Comparison of ENCODE assay signal across 13 cellular contexts in the genomic region with DNA sequence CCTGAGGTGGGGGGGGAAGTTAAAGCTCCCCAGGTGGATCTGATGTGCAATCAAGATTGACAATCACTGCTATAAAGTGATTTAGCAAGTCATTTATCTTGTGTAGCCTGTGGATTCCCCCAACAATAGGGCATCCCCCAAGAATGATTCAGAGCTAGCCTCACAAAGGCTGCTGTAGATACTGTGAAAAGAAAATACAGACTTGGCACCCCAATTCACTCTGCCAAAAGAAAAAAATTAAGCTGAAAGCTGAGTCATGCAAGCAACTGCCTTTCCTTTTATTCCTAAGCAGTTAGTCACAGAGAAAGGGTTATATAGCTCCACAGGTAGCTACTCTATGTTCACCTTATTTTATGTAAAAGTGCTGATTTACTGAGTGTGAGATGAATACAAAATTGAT. TPM values are rescaled to one million over a fixed set of nuclear protein-coding genes. Genes with fewer than 3 reads are reported as not detected.
DNase-seq lines count a peak whose midpoint lies in the region; ATAC-seq, FAIRE-seq and TF ChIP-seq lines count a peak whose summit lies in the region.
"Had no signal": no experiment of that assay in that cellular context is flagged by ENCODE, and none has a peak within 500 bp of the region (broad histone marks: within the 10 kb centered on the region; RNA-seq: fewer than 3 reads in every experiment).

No MANE protein-coding gene starts in this region.

- DNase-seq in right cardiac atrium (no peak), Right ventricle myocardium superior (no peak), RKO (ENCODE audit: low spot score) (peak; percentile 27), fibroblast of lung (ENCODE audit: low read depth in 2 of 2) (peak; percentile 19 to 88), urothelium cell line (ENCODE audit: low spot score) (peak; percentile 18), SIG-M5 treated with dmso at 0.1 percent for 504 hours (lab: John Stamatoyannopoulos, UW; ENCODE audit: unreplicated experiment) (no peak)
- no peak for DNase-seq in activated CD8-positive, alpha-beta memory T cell treated with anti-CD3 and anti-CD28 coated beads, Interleukin-2, amount 10 ng/mL, durations not matched to agents 7 days and 5 days
- DNase-seq: CD4-positive, alpha-beta T cell; lower lobe of right lung; NCI-H524 had no signal

- H3K27me3 ChIP-seq in right cardiac atrium (ENCODE audit: control insufficient read depth, insufficient read depth) (no peaks in the 10 kb centered on the region), fibroblast of lung (ENCODE audit: control insufficient read depth, insufficient read depth, low read length) (no peaks in the 10 kb centered on the region)

- H3K27me3 Mint-ChIP-seq in activated CD8-positive, alpha-beta memory T cell treated with anti-CD3 and anti-CD28 coated beads, Interleukin-2, amount 10 ng/mL, durations not matched to agents 7 days and 5 days = peaks cover 3% of the 10 kb centered on the region
- H3K27me3 Mint-ChIP-seq: activated naive CD4-positive, alpha-beta T cell treated with anti-CD3 and anti-CD28 coated beads, Interleukin-2, amount 50 U/mL, for 24 hours; CD4-positive, alpha-beta T cell had no signal

- H3K27ac ChIP-seq in right cardiac atrium (ENCODE audit: low read length) (no peak overlapping the region), fibroblast of lung (ENCODE audit: insufficient read depth, low read length) (no peak overlapping the region)
- H3K27ac ChIP-seq: lower lobe of right lung had no signal

- no peak overlapping the region for H2AFZ ChIP-seq in fibroblast of lung (ENCODE audit: low read length)

- H3K9ac ChIP-seq in fibroblast of lung (ENCODE audit: insufficient read depth, low read length) = no peak overlapping the region

- H3K4me2 ChIP-seq in fibroblast of lung (ENCODE audit: extremely low read depth, insufficient read depth, low read length) = no peak overlapping the region

- TF ChIP-seq CTCF in fibroblast of lung (conservative IDR thresholded peaks at IDR 0.05 in 1 of 2, IDR thresholded peaks at IDR 0.05 in 1 of 2; ENCODE audit: low read depth in 1 of 2, low read length in 2 of 2) = no peak

- peaks cover 2% of the 10 kb centered on the region for H3K36me3 Mint-ChIP-seq in activated CD8-positive, alpha-beta memory T cell treated with anti-CD3 and anti-CD28 coated beads, Interleukin-2, amount 10 ng/mL, durations not matched to agents 7 days and 5 days

- H3K9me3 ChIP-seq in right cardiac atrium (ENCODE audit: control insufficient read depth, low read length) (no peaks in the 10 kb centered on the region), fibroblast of lung (ENCODE audit: control insufficient read depth, insufficient read depth, low read depth, low read length) (no peaks in the 10 kb centered on the region)
- H3K9me3 ChIP-seq: lower lobe of right lung had no signal

- H3K4me3 ChIP-seq in right cardiac atrium (ENCODE audit: low read length) (no peak overlapping the region), fibroblast of lung (replicated peaks in 1 of 4; ENCODE audit: control extremely low read depth in 1 of 4, insufficient read depth in 1 of 4, low read depth in 3 of 4, low read length in 4 of 4) (no peak overlapping the region)
- H3K4me3 ChIP-seq: lower lobe of right lung had no signal

- no peak overlapping the region for H3K4me3 Mint-ChIP-seq in activated CD8-positive, alpha-beta memory T cell treated with anti-CD3 and anti-CD28 coated beads, Interleukin-2, amount 10 ng/mL, durations not matched to agents 7 days and 5 days
- H3K4me3 Mint-ChIP-seq: activated naive CD4-positive, alpha-beta T cell treated with anti-CD3 and anti-CD28 coated beads, Interleukin-2, amount 50 U/mL, for 24 hours; CD4-positive, alpha-beta T cell had no signal

- H3K36me3 ChIP-seq in fibroblast of lung (ENCODE audit: control insufficient read depth, insufficient read depth, low read length) = no peaks in the 10 kb centered on the region
- H3K36me3 ChIP-seq: lower lobe of right lung had no signal

- H3K79me2 ChIP-seq in fibroblast of lung (ENCODE audit: control insufficient read depth, insufficient read depth, low read length) = no peaks in the 10 kb centered on the region

- H3K9me3 Mint-ChIP-seq in activated CD8-positive, alpha-beta memory T cell treated with anti-CD3 and anti-CD28 coated beads, Interleukin-2, amount 10 ng/mL, durations not matched to agents 7 days and 5 days (ENCODE audit: low read depth) = no peaks in the 10 kb centered on the region
- H3K9me3 Mint-ChIP-seq: activated naive CD4-positive, alpha-beta T cell treated with anti-CD3 and anti-CD28 coated beads, Interleukin-2, amount 50 U/mL, for 24 hours; CD4-positive, alpha-beta T cell had no signal

- CTCF ChIA-PET in activated CD8-positive, alpha-beta memory T cell treated with anti-CD3 and anti-CD28 coated beads, Interleukin-2, amount 10 ng/mL, durations not matched to agents 7 days and 5 days (lab: Charles Lee) = interaction anchor here (1.3 to 1.4 kb wide), 2 partner anchors 13 to 46 kb away, joined by 3 to 4 read pairs; no protein-coding TSS in a partner anchor

- H3K4me1 ChIP-seq in right cardiac atrium (ENCODE audit: control insufficient read depth, insufficient read depth, low read length) = no peaks in the 10 kb centered on the region
- H3K4me1 ChIP-seq in fibroblast of lung (ENCODE audit: control insufficient read depth, extremely low read depth, insufficient read depth, low read length) = no peaks in the 10 kb centered on the region
- H3K4me1 ChIP-seq: lower lobe of right lung had no signal

- ATAC-seq in right cardiac atrium (peak; percentile 12 to 16), Right ventricle myocardium superior (ENCODE audit: poor library complexity) (no peak), GM19035 (IDR thresholded peaks at IDR 0.05; ENCODE audit: unreplicated experiment) (no peak)
- no peak for ATAC-seq in activated CD8-positive, alpha-beta memory T cell treated with anti-CD3 and anti-CD28 coated beads, Interleukin-2, amount 10 ng/mL, durations not matched to agents 7 days and 5 days
- ATAC-seq: lower lobe of right lung had no signal

- H4K20me1 ChIP-seq in fibroblast of lung (ENCODE audit: control insufficient read depth, extremely low read depth, insufficient read depth, low read length) = no peaks in the 10 kb centered on the region

- intact Hi-C loops in right cardiac atrium (cut with DNase I) (no loop called here), Right ventricle myocardium superior (cut with DNase I) (no loop called here)

- H3K27ac Mint-ChIP-seq in activated CD8-positive, alpha-beta memory T cell treated with anti-CD3 and anti-CD28 coated beads, Interleukin-2, amount 10 ng/mL, durations not matched to agents 7 days and 5 days = no peak overlapping the region
- H3K27ac Mint-ChIP-seq: activated naive CD4-positive, alpha-beta T cell treated with anti-CD3 and anti-CD28 coated beads, Interleukin-2, amount 50 U/mL, for 24 hours; CD4-positive, alpha-beta T cell had no signal

- H3K4me1 Mint-ChIP-seq in activated CD8-positive, alpha-beta memory T cell treated with anti-CD3 and anti-CD28 coated beads, Interleukin-2, amount 10 ng/mL, durations not matched to agents 7 days and 5 days = no peaks in the 10 kb centered on the region

- FAIRE-seq in urothelium cell line (lab: Jason Lieb, UNC) = no peak
- FAIRE-seq: endothelial cell of umbilical vein had no signal

RNA-seq across cellular contexts. Expression of gene SLC16A14, which starts 14.6 kb away (rescaled TPM):
- total RNA-seq in right cardiac atrium (1 to 10 TPM; 3.4 to 7.6 (median 6.4) TPM), Right ventricle myocardium superior (3.0 TPM), fibroblast of lung (1.5 and 5.6 TPM in 2 replicates)
- polyA plus RNA-seq in right cardiac atrium (1.6 TPM), fibroblast of lung (1.8 and 1.9 TPM in 2 replicates)
- 1.3 and 1.4 TPM in 2 replicates for polyA plus RNA-seq in fibroblast of lung (2012)
- polyA minus RNA-seq in fibroblast of lung (ENCODE audit: low replicate concordance) = 1.3 and 1.9 TPM in 2 replicates
- under 1 TPM; 0.47 TPM for total RNA-seq in activated CD8-positive, alpha-beta memory T cell treated with anti-CD3 and anti-CD28 coated beads, Interleukin-2, amount 10 ng/mL, durations not matched to agents 7 days and 5 days

Comparison
In these comparisons a context has a peak if more than half of its experiments do, and no peak if none do; other contexts are left out.
1. ATAC-seq: peak in right cardiac atrium (2 of 2); none in Right ventricle myocardium superior (single experiment), activated CD8-positive, alpha-beta memory T cell treated with anti-CD3 and anti-CD28 coated beads, Interleukin-2, amount 10 ng/mL, durations not matched to agents 7 days and 5 days (single experiment) and GM19035 (single experiment).
2. DNase-seq: peak in RKO (single experiment), fibroblast of lung (2 of 2) and urothelium cell line (single experiment); none in right cardiac atrium (0 of 3), Right ventricle myocardium superior (single experiment), activated CD8-positive, alpha-beta memory T cell treated with anti-CD3 and anti-CD28 coated beads, Interleukin-2, amount 10 ng/mL, durations not matched to agents 7 days and 5 days (single experiment) and SIG-M5 treated with dmso at 0.1 percent for 504 hours (single experiment).